13 cellular contexts compared by ENCODE assay signal in the genomic region with DNA sequence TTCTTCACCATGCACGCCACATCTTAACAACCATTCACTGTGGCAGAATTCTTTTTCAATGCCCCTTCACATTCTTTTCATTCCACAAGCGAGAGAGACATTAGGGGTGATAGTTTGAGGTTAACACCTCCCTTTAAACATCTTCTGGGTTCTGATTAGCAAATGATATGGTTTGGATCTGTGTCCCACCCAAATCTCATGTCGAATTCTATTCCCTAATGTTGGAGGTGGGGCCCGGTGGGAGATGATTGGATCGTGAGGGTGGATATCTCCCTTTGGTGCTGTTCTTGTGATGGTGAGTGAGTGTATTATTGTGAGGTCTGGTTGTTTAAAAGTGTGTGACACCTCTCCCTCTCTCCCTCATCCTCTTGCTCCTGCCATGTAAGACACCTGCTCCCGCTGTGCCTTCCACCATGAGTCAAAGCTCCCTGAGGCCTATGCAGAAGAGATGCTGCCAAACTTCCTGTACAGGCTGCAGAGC. TPM values are rescaled to one million over a fixed set of nuclear protein-coding genes. Genes with fewer than 3 reads are reported as not detected.
DNase-seq lines count a peak whose midpoint lies in the region; ATAC-seq lines count a peak whose summit lies in the region.
"Had no signal": no experiment of that assay in that cellular context is flagged by ENCODE, and none has a peak within 500 bp of the region (broad histone marks: within the 10 kb centered on the region; RNA-seq: fewer than 3 reads in every experiment).

No MANE protein-coding gene starts in this region.

- H3K9me3 Mint-ChIP-seq in effector memory CD8-positive, alpha-beta T cell: no peaks in the 10 kb centered on the region
- H3K9me3 Mint-ChIP-seq: dendritic cell treated with granulocyte-macrophage colony-stimulating factor and Interleukin-4, amounts not matched to agents 40 ng/mL and 50 ng/mL, for 4 days had no signal

- H3K4me1 Mint-ChIP-seq in effector memory CD8-positive, alpha-beta T cell (ENCODE audit: low read depth in 2 of 2): no peaks in the 10 kb centered on the region

- ATAC-seq in HG03139 (IDR thresholded peaks at IDR 0.05; ENCODE audit: unreplicated experiment): no peak
- ATAC-seq in effector memory CD8-positive, alpha-beta T cell (replicated peaks): no peak

- H3K27me3 ChIP-seq in ACC112 (ENCODE audit: insufficient read depth, low read length): no peaks in the 10 kb centered on the region

- H3K36me3 Mint-ChIP-seq in effector memory CD8-positive, alpha-beta T cell (ENCODE audit: insufficient read depth): no peaks in the 10 kb centered on the region

- no peak overlapping the region for H3K4me3 Mint-ChIP-seq in effector memory CD8-positive, alpha-beta T cell
- H3K4me3 Mint-ChIP-seq: dendritic cell treated with granulocyte-macrophage colony-stimulating factor and Interleukin-4, amounts not matched to agents 40 ng/mL and 50 ng/mL, for 4 days had no signal

- DNase-seq in M059J (ENCODE audit: low read depth) (peak; percentile 78), cerebellar cortex (ENCODE audit: low spot score) (peak; percentile 74), myocyte (ENCODE audit: low read depth) (peak; percentile 28), nucleus accumbens (lab: John Stamatoyannopoulos, UW) (no peak), pons (ENCODE audit: low spot score) (no peak)
- no peak for DNase-seq in effector memory CD8-positive, alpha-beta T cell
- DNase-seq: DMS153; stimulated activated CD4-positive, alpha-beta T cell treated with anti-CD3 and anti-CD28 coated beads, Interleukin-15, amount 100 ng/mL, for 24 hours; stimulated activated CD8-positive, alpha-beta memory T cell treated with anti-CD3 and anti-CD28 coated beads, Interleukin-4, amount 100 ng/mL, for 48 hours; T-helper 2 cell had no signal

- peaks cover 19 to 25% of the 10 kb centered on the region in 2 donors for H3K27me3 Mint-ChIP-seq in effector memory CD8-positive, alpha-beta T cell
- H3K27me3 Mint-ChIP-seq: dendritic cell treated with granulocyte-macrophage colony-stimulating factor and Interleukin-4, amounts not matched to agents 40 ng/mL and 50 ng/mL, for 4 days had no signal

- H3K79me2 ChIP-seq in ACC112 (ENCODE audit: control insufficient read depth, insufficient read depth, low read length, unreplicated experiment): no peaks in the 10 kb centered on the region

- no peak overlapping the region for H2AFZ ChIP-seq in ACC112 (ENCODE audit: low read length, unreplicated experiment)

- H3K36me3 ChIP-seq in ACC112 (ENCODE audit: insufficient read depth, low read length): no peaks in the 10 kb centered on the region

- H3K27ac ChIP-seq in ACC112 (ENCODE audit: low read depth, low read length): peak overlapping the region; percentile 94

- H3K27ac Mint-ChIP-seq in effector memory CD8-positive, alpha-beta T cell: no peak overlapping the region
- H3K27ac Mint-ChIP-seq: dendritic cell treated with granulocyte-macrophage colony-stimulating factor and Interleukin-4, amounts not matched to agents 40 ng/mL and 50 ng/mL, for 4 days had no signal

- peaks cover 26% of the 10 kb centered on the region for H3K4me1 ChIP-seq in ACC112 (ENCODE audit: control insufficient read depth, insufficient read depth, low read length, unreplicated experiment)

- H3K4me3 ChIP-seq in ACC112 (ENCODE audit: low read depth, low read length): no peak overlapping the region

RNA-seq across cellular contexts. Expression of gene RAI14, which starts 46.1 kb away (rescaled TPM):
- total RNA-seq in M059J (2014; rRNA removed; shearing (Covaris generic)): 77.5 and 117 TPM in 2 replicates
- 17.0 and 19.0 TPM in 2 replicates for total RNA-seq in myocyte
- polyA plus RNA-seq in myocyte (2012): 54.2 TPM

Comparison
In these comparisons a context has a peak if more than half of its experiments do, and no peak if none do; other contexts are left out.
1. DNase-seq: peak in M059J (single experiment), cerebellar cortex (single experiment) and myocyte (single experiment); none in nucleus accumbens (0 of 56), effector memory CD8-positive, alpha-beta T cell (0 of 3) and pons (single experiment).